In genomic region chr4:162164881-162165528, GRCh38 we compare ENCODE assay signal across 16 cellular contexts. TPM values are rescaled to one million over a fixed set of nuclear protein-coding genes. Genes with fewer than 3 reads are reported as not detected.
A peak's percentile ranks its signal among the peaks of the same experiment; 100 is the strongest.
DNase-seq lines count a peak whose midpoint lies in the region; FAIRE-seq and TF ChIP-seq lines count a peak whose summit lies in the region.
"Had no signal": no experiment of that assay in that cellular context is flagged by ENCODE, and none has a peak within 500 bp of the region (broad histone marks: within the 10 kb centered on the region; RNA-seq: fewer than 3 reads in every experiment).

No MANE protein-coding gene starts in this region.

- H3K27me3 Mint-ChIP-seq in astrocyte (ENCODE audit: low read depth, unreplicated experiment) = no peaks in the 10 kb centered on the region
- H3K27me3 Mint-ChIP-seq in progenitor cell of endocrine pancreas = no peaks in the 10 kb centered on the region
- H3K27me3 Mint-ChIP-seq: CD4-positive, CD25-positive, alpha-beta regulatory T cell had no signal

- H3K4me2 ChIP-seq in astrocyte (ENCODE audit: low read length) (peak overlapping the region; percentile 97), hepatocyte (peak overlapping the region; percentile 85)

- H3K79me2 ChIP-seq in astrocyte (ENCODE audit: insufficient read depth, low read length) (no peaks in the 10 kb centered on the region), hepatocyte (no peaks in the 10 kb centered on the region)

- no peak overlapping the region for H3K27ac ChIP-seq in HUES6 (ENCODE audit: low read depth, low read length)
- no peak overlapping the region for H3K27ac ChIP-seq in astrocyte (ENCODE audit: low read depth, low read length)
- H3K27ac ChIP-seq in hepatocyte = no peak overlapping the region
- H3K27ac ChIP-seq: gastrocnemius medialis, stomach had no signal

- H3K9me2 ChIP-seq in hepatocyte (replicated peaks; ENCODE audit: insufficient read depth) = no peaks in the 10 kb centered on the region

- H3K4me3 ChIP-seq in HUES6 (ENCODE audit: low read depth, low read length) (peak overlapping the region; percentile 80), astrocyte (ENCODE audit: insufficient read depth, low read depth, low read length) (peak overlapping the region; percentile 80), hepatocyte (peak overlapping the region; percentile 56)

- H3K4me3 Mint-ChIP-seq in astrocyte (ENCODE audit: unreplicated experiment) = peak overlapping the region; percentile 89
- H3K4me3 Mint-ChIP-seq in progenitor cell of endocrine pancreas (ENCODE audit: low read depth) = peak overlapping the region; percentile 99
- H3K4me3 Mint-ChIP-seq: activated naive CD8-positive, alpha-beta T cell; CD4-positive, CD25-positive, alpha-beta regulatory T cell had no signal

- TF ChIP-seq CTCF in astrocyte (IDR thresholded peaks at IDR 0.05; ENCODE audit: insufficient read depth, low read depth, low read length) (no peak), hepatocyte (IDR thresholded peaks at IDR 0.05; ENCODE audit: poor library complexity) (no peak), progenitor cell of endocrine pancreas (IDR thresholded peaks at IDR 0.05; ENCODE audit: unreplicated experiment) (no peak)

- H4K20me1 ChIP-seq in astrocyte (ENCODE audit: insufficient read depth, low read length) (no peaks in the 10 kb centered on the region), hepatocyte (ENCODE audit: insufficient read depth, poor library complexity, severe bottlenecking) (no peaks in the 10 kb centered on the region)

- H3K9ac ChIP-seq in HUES6 (ENCODE audit: low read length) (no peak overlapping the region), astrocyte (ENCODE audit: low read length) (no peak overlapping the region)

- no peaks in the 10 kb centered on the region for H3K36me3 Mint-ChIP-seq in astrocyte (ENCODE audit: low read depth, unreplicated experiment)
- no peaks in the 10 kb centered on the region for H3K36me3 Mint-ChIP-seq in progenitor cell of endocrine pancreas (ENCODE audit: insufficient read depth)
- H3K36me3 Mint-ChIP-seq: activated naive CD8-positive, alpha-beta T cell; CD4-positive, CD25-positive, alpha-beta regulatory T cell; IgD-negative memory B cell had no signal

- H3K36me3 ChIP-seq in HUES6 (ENCODE audit: control insufficient read depth, insufficient read depth, low read length) (no peaks in the 10 kb centered on the region), astrocyte (ENCODE audit: insufficient read depth, low read length) (no peaks in the 10 kb centered on the region), hepatocyte (replicated peaks; ENCODE audit: insufficient read depth, low read depth) (no peaks in the 10 kb centered on the region)
- H3K36me3 ChIP-seq: gastrocnemius medialis, stomach had no signal

- DNase-seq in astrocyte (ENCODE audit: low read depth) (peak; percentile 1), hepatocyte (ENCODE audit: low spot score) (no peak), progenitor cell of endocrine pancreas (ENCODE audit: low spot score, unreplicated experiment) (no peak), cortex of kidney (lab: John Stamatoyannopoulos, UW) (no peak), T-helper 9 cell (no peak), NCI-H510A (lab: John Stamatoyannopoulos, UW) (no peak)
- DNase-seq in activated naive CD4-positive, alpha-beta T cell (lab: John Stamatoyannopoulos, UW) = no peak
- DNase-seq: CD4-positive, CD25-positive, alpha-beta regulatory T cell; EL; gastrocnemius medialis; kidney; NCI-H2227 treated with DMSO at 0.1 percent for 48 hours; stomach had no signal

- H3K27me3 ChIP-seq in HUES6 (ENCODE audit: control insufficient read depth, insufficient read depth, low read length) (no peaks in the 10 kb centered on the region; the same call in 1 of the 2 replicates), astrocyte (ENCODE audit: insufficient read depth, low read length) (no peaks in the 10 kb centered on the region), hepatocyte (peaks cover 5% of the 10 kb centered on the region)

- FAIRE-seq in astrocyte (lab: Jason Lieb, UNC) = no peak
- FAIRE-seq: kidney had no signal

- no peak overlapping the region for H2AFZ ChIP-seq in astrocyte (ENCODE audit: low read depth, low read length)
- no peak overlapping the region for H2AFZ ChIP-seq in hepatocyte

- H3K9me3 ChIP-seq in HUES6 (ENCODE audit: control insufficient read depth, insufficient read depth, low read depth, low read length) = no peaks in the 10 kb centered on the region
- no peaks in the 10 kb centered on the region for H3K9me3 ChIP-seq in astrocyte (ENCODE audit: insufficient read depth, low read depth, low read length)
- no peaks in the 10 kb centered on the region for H3K9me3 ChIP-seq in hepatocyte (ENCODE audit: low read depth)
- H3K9me3 ChIP-seq: gastrocnemius medialis, stomach had no signal

- peaks cover 10% of the 10 kb centered on the region for H3K4me1 ChIP-seq in HUES6 (ENCODE audit: control insufficient read depth, insufficient read depth, low read length)
- peaks cover 11% of the 10 kb centered on the region for H3K4me1 ChIP-seq in astrocyte (ENCODE audit: insufficient read depth, low read length)
- peaks cover 4% of the 10 kb centered on the region for H3K4me1 ChIP-seq in hepatocyte (ENCODE audit: insufficient read depth)
- H3K4me1 ChIP-seq: gastrocnemius medialis had no signal

- H3K27ac Mint-ChIP-seq in astrocyte (ENCODE audit: unreplicated experiment) (no peak overlapping the region), progenitor cell of endocrine pancreas (no peak overlapping the region)
- H3K27ac Mint-ChIP-seq: activated naive CD8-positive, alpha-beta T cell; CD4-positive, CD25-positive, alpha-beta regulatory T cell had no signal

- no peaks in the 10 kb centered on the region for H3K9me3 Mint-ChIP-seq in astrocyte (ENCODE audit: unreplicated experiment)
- no peaks in the 10 kb centered on the region for H3K9me3 Mint-ChIP-seq in progenitor cell of endocrine pancreas (ENCODE audit: low read depth)

- peaks cover 11% of the 10 kb centered on the region for H3K4me1 Mint-ChIP-seq in astrocyte (ENCODE audit: low read depth, unreplicated experiment)
- peaks cover 25% of the 10 kb centered on the region for H3K4me1 Mint-ChIP-seq in progenitor cell of endocrine pancreas (ENCODE audit: low read depth)

RNA-seq across cellular contexts. Expression of gene FSTL5, which starts 1.2 kb away (rescaled TPM):
- 0.34 and 0.43 TPM in 2 replicates for total RNA-seq in astrocyte
- total RNA-seq in hepatocyte = 0.24 and 0.57 TPM in 2 replicates
- polyA plus RNA-seq in hepatocyte = 0.29 TPM in 1 of 2 replicates, not detected in the other
- 10.6 and 15.5 TPM in 2 replicates for total RNA-seq in progenitor cell of endocrine pancreas
- total RNA-seq: CD4-positive, CD25-positive, alpha-beta regulatory T cell; gastrocnemius medialis; kidney had no signal
- polyA plus RNA-seq: CD4-positive, CD25-positive, alpha-beta regulatory T cell; IgD-negative memory B cell; stomach had no signal
